In the genomic region with DNA sequence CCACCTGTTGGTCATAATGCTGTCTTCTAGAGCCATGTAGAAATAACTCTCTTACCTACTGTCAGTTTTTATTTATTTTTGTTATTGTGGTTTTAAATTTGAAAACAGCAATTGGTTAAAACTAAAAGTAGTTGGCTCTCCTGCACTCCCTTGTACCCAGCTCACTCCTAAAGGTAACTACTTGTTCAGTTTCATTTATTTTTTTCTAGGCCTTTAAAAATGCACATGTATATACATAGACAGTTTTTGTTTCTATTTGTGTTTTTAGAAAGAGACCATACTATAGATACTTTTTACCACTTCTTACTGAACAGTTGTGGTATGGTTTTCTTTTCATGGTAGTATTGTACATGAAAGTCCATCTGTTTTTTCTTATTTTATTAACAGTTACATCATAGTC, we compare ENCODE assay signal across 19 cellular contexts. TPM values are rescaled to one million over a fixed set of nuclear protein-coding genes. Genes with fewer than 3 reads are reported as not detected.
DNase-seq lines count a peak whose midpoint lies in the region; ATAC-seq and TF ChIP-seq lines count a peak whose summit lies in the region.
"Had no signal": no experiment of that assay in that cellular context is flagged by ENCODE, and none has a peak within 500 bp of the region (broad histone marks: within the 10 kb centered on the region; RNA-seq: fewer than 3 reads in every experiment).

No MANE protein-coding gene starts in this region.

- intact Hi-C loops in posterior vena cava (cut with DNase I) = no loop called here

- no peaks in the 10 kb centered on the region for H3K9me2 ChIP-seq in Loucy (replicated peaks; ENCODE audit: low read depth, low read length)

- H2AFZ ChIP-seq in Loucy (ENCODE audit: low read length) = no peak overlapping the region
- H2AFZ ChIP-seq: parathyroid adenoma had no signal

- no peak for DNase-seq in HPDE6-E6E7 (ENCODE audit: extremely low spot score)
- DNase-seq in epidermal melanocyte (ENCODE audit: insufficient read length, low spot score) = no peak
- DNase-seq in stimulated activated effector memory CD8-positive, alpha-beta T cell treated with anti-CD3 and anti-CD28 coated beads, Interleukin-12 subunit alpha, Interleukin-12 subunit beta, amount 100 ng/mL, for 72 hours (ENCODE audit: low spot score in 2 of 2) = no peak
- no peak for DNase-seq in posterior vena cava (ENCODE audit: low spot score)
- DNase-seq: cerebellar nuclear complex; DMS79; Kasumi-1; NCI-H2171; stimulated activated CD4-positive, alpha-beta T cell treated with anti-CD3 and anti-CD28 coated beads, Interleukin-2, amount 100 ng/mL, for 48 hours; stimulated activated naive CD8-positive, alpha-beta T cell treated with anti-CD3 and anti-CD28 coated beads, Interleukin-15, Interleukin-2, amounts not matched to agents 100 U/mL and 50 U/mL, for 24 hours; T-helper 9 cell had no signal

- peaks cover 8% of the 10 kb centered on the region for H4K20me1 ChIP-seq in Loucy (ENCODE audit: insufficient read depth, low read length, poor library complexity, severe bottlenecking)

- TF ChIP-seq CTCF in Loucy (conservative IDR thresholded peaks at IDR 0.05; ENCODE audit: low read length) = peak; percentile 26; the same call in 1 of the 2 replicates

- no peaks in the 10 kb centered on the region for H3K9me3 Mint-ChIP-seq in stimulated activated effector memory CD8-positive, alpha-beta T cell treated with anti-CD3 and anti-CD28 coated beads, Interleukin-12 subunit alpha, Interleukin-12 subunit beta, amount 100 ng/mL, for 72 hours
- H3K9me3 Mint-ChIP-seq: activated naive CD4-positive, alpha-beta T cell treated with anti-CD3 and anti-CD28 coated beads, Interleukin-2, amount 50 U/mL, for 72 hours had no signal

- no peaks in the 10 kb centered on the region for H3F3A ChIP-seq in Loucy (ENCODE audit: low read depth)

- no peaks in the 10 kb centered on the region for H3K27me3 ChIP-seq in Loucy (ENCODE audit: insufficient read depth, low read length, poor library complexity, severe bottlenecking)

- H3K36me3 Mint-ChIP-seq in stimulated activated effector memory CD8-positive, alpha-beta T cell treated with anti-CD3 and anti-CD28 coated beads, Interleukin-12 subunit alpha, Interleukin-12 subunit beta, amount 100 ng/mL, for 72 hours = no peaks in the 10 kb centered on the region
- H3K36me3 Mint-ChIP-seq: activated naive CD4-positive, alpha-beta T cell treated with anti-CD3 and anti-CD28 coated beads, Interleukin-2, amount 50 U/mL, for 72 hours had no signal

- ATAC-seq in GM18858 (IDR thresholded peaks at IDR 0.05; ENCODE audit: unreplicated experiment) (peak; percentile 66), GM21526 (IDR thresholded peaks at IDR 0.05; ENCODE audit: low FRiP score, unreplicated experiment) (peak; percentile 81), HG03039 (IDR thresholded peaks at IDR 0.05; ENCODE audit: unreplicated experiment) (peak; percentile 68)
- no peak for ATAC-seq in stimulated activated effector memory CD8-positive, alpha-beta T cell treated with anti-CD3 and anti-CD28 coated beads, Interleukin-12 subunit alpha, Interleukin-12 subunit beta, amount 100 ng/mL, for 72 hours
- ATAC-seq: activated naive CD4-positive, alpha-beta T cell treated with anti-CD3 and anti-CD28 coated beads, Interleukin-2, amount 50 U/mL, for 72 hours; esophagus mucosa; Panc1; stimulated activated naive CD8-positive, alpha-beta T cell treated with anti-CD3 and anti-CD28 coated beads, Interleukin-15, Interleukin-2, amounts not matched to agents 100 U/mL and 50 U/mL, for 24 hours had no signal

- H3K36me3 ChIP-seq in Loucy (ENCODE audit: insufficient read depth, low read length) = no peaks in the 10 kb centered on the region

- H3K79me2 ChIP-seq in Loucy (ENCODE audit: insufficient read depth, low read length) = peaks cover 85% of the 10 kb centered on the region

- no peak overlapping the region for H3K27ac Mint-ChIP-seq in stimulated activated effector memory CD8-positive, alpha-beta T cell treated with anti-CD3 and anti-CD28 coated beads, Interleukin-12 subunit alpha, Interleukin-12 subunit beta, amount 100 ng/mL, for 72 hours
- H3K27ac Mint-ChIP-seq: activated naive CD4-positive, alpha-beta T cell treated with anti-CD3 and anti-CD28 coated beads, Interleukin-2, amount 50 U/mL, for 72 hours had no signal

- no peak overlapping the region for H3K9ac ChIP-seq in Loucy (ENCODE audit: low read depth, low read length, poor library complexity, severe bottlenecking)
- H3K9ac ChIP-seq: parathyroid adenoma had no signal

- no peak overlapping the region for H3K4me2 ChIP-seq in Loucy (ENCODE audit: low read depth, low read length, poor library complexity, severe bottlenecking)

- peaks cover 52% of the 10 kb centered on the region for H3K4me1 ChIP-seq in Loucy (ENCODE audit: insufficient read depth, low read length, poor library complexity, severe bottlenecking)

- H3K9me3 ChIP-seq in Loucy (ENCODE audit: insufficient read depth, low read depth, low read length) = no peaks in the 10 kb centered on the region

- no peaks in the 10 kb centered on the region for H3K4me1 Mint-ChIP-seq in stimulated activated effector memory CD8-positive, alpha-beta T cell treated with anti-CD3 and anti-CD28 coated beads, Interleukin-12 subunit alpha, Interleukin-12 subunit beta, amount 100 ng/mL, for 72 hours

- no peak overlapping the region for H3K4me3 Mint-ChIP-seq in stimulated activated effector memory CD8-positive, alpha-beta T cell treated with anti-CD3 and anti-CD28 coated beads, Interleukin-12 subunit alpha, Interleukin-12 subunit beta, amount 100 ng/mL, for 72 hours

- no peak overlapping the region for H3K4me3 ChIP-seq in Loucy (ENCODE audit: low read length, poor library complexity, severe bottlenecking)

RNA-seq across cellular contexts. Expression of a gene that starts 16.8 kb away (rescaled TPM):
- total RNA-seq in posterior vena cava = 10 to 100 TPM; 17.6 to 18.5 TPM
